In the genomic region with DNA sequence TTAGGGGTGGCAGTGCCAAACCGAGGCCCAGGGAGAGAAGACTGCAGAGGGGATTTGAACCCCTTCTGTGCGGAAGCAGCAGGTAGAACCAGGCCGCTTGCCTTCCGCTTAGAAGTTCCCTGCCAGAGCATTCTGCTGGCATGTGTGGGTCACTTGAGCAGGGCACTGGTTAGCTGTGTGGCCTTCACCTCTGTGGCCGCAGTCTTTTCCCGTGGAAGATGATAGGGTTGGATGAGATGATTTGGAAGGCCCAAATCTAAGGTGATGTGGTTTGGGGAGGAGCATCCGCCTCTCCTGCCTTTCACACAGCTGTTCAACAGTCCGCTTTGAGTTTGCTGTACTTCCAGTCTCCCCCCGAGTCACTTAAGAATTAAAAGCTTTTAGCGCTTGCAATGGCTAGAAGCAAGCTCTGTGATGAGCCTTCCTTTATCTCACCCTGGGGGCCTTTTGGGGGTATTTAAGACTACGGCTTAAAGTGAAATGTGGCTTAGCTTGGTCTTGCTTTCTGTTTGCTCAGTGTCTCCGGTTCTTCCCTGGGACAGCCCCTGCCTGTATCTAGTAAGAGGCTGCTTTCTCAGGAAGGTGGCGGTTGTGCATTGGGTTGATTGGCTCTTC, we compare ENCODE assay signal across 8 cellular contexts. TPM values are rescaled to one million over a fixed set of nuclear protein-coding genes. Genes with fewer than 3 reads are reported as not detected.
DNase-seq lines count a peak whose midpoint lies in the region; ATAC-seq and TF ChIP-seq lines count a peak whose summit lies in the region.

No MANE protein-coding gene starts in this region.

- no peaks in the 10 kb centered on the region for H3K9me3 Mint-ChIP-seq in Caco-2 (ENCODE audit: unreplicated experiment)
- peaks cover 0 to 8% (median 5%) of the 10 kb centered on the region in 7 donors for H3K9me3 Mint-ChIP-seq in naive B cell

- 39 to 42% methylated on average over 13 of the region's 13 CpGs for WGBS in ectodermal cell, 2 experiments

- DNase-seq in Caco-2 (no peak), naive B cell (peak; percentile 20), posterior vena cava (ENCODE audit: low spot score) (no peak)
- peak; percentile 17 for DNase-seq in activated CD4-positive, CD25-positive, alpha-beta regulatory T cell treated with anti-CD3 and anti-CD28 coated beads, Interleukin-2, amount 50 U/mL, for 16 hours (ENCODE audit: low read depth, low spot score)
- DNase-seq in stimulated activated naive CD4-positive, alpha-beta T cell treated with Interleukin-2 at 50 U/mL for 16 hours (lab: John Stamatoyannopoulos, UW) = peak; percentile 50

- H3K27ac ChIP-seq in HUES48 (ENCODE audit: low read depth, low read length) = peak overlapping the region; percentile 82
- no peak overlapping the region for H3K27ac ChIP-seq in ectodermal cell (ENCODE audit: insufficient read depth, low read depth, low read length, poor library complexity, severe bottlenecking)

- H3K36me3 Mint-ChIP-seq in Caco-2 (ENCODE audit: insufficient read depth, unreplicated experiment) (peaks cover 15% of the 10 kb centered on the region), naive B cell (peaks cover 14 to 16% of the 10 kb centered on the region in 2 donors)

- no peak for TF ChIP-seq CTCF in Caco-2 (IDR thresholded peaks at IDR 0.05; ENCODE audit: insufficient read depth in 1 of 2, low read depth in 1 of 2, low read length in 1 of 2, severe bottlenecking in 1 of 2, unreplicated experiment in 1 of 2)

- peaks cover 3% of the 10 kb centered on the region; the same call in 1 of the 2 replicates for H3K36me3 ChIP-seq in Caco-2 (ENCODE audit: control insufficient read depth, insufficient read depth, low read length)
- H3K36me3 ChIP-seq in HUES48 (ENCODE audit: control insufficient read depth, insufficient read depth, low read length) = peaks cover 30% of the 10 kb centered on the region
- no peaks in the 10 kb centered on the region for H3K36me3 ChIP-seq in ectodermal cell (ENCODE audit: control insufficient read depth, insufficient read depth, low read length)

- POLR2A ChIA-PET in Caco-2 (lab: Charles Lee) = no interaction called here

- BruUV-seq in Caco-2 (replicated peaks; lab: Mats Ljungman, UMichigan) = no TSS peak

- intact Hi-C loops in Caco-2 (cut with micrococcal nuclease; ENCODE audit: unreplicated experiment) (loop anchor here (2.0 kb wide), 1 partner anchor 53 kb away; no protein-coding TSS in a partner anchor), posterior vena cava (cut with DNase I) (no loop called here)

- H3K4me1 Mint-ChIP-seq in Caco-2 (ENCODE audit: low read depth, unreplicated experiment) = peaks cover 17% of the 10 kb centered on the region
- H3K4me1 Mint-ChIP-seq in naive B cell = peaks cover 27 to 38% (median 36%) of the 10 kb centered on the region in 3 donors

- H3K4me1 ChIP-seq in Caco-2 = peaks cover 7% of the 10 kb centered on the region; the same call in 1 of the 2 replicates
- peaks cover 6% of the 10 kb centered on the region; the same call in 1 of the 2 replicates for H3K4me1 ChIP-seq in HUES48 (ENCODE audit: control insufficient read depth, insufficient read depth, low read length)
- peaks cover 5% of the 10 kb centered on the region for H3K4me1 ChIP-seq in ectodermal cell (ENCODE audit: control insufficient read depth, insufficient read depth, low read length)

- H3K9me3 ChIP-seq in Caco-2 (no peaks in the 10 kb centered on the region; the same call in 1 of the 2 replicates), HUES48 (ENCODE audit: control insufficient read depth, insufficient read depth, low read length) (no peaks in the 10 kb centered on the region), ectodermal cell (ENCODE audit: control insufficient read depth, low read length) (no peaks in the 10 kb centered on the region)

- H3K4me3 ChIP-seq in Caco-2 (ENCODE audit: low read depth, low read length) (peak overlapping the region; percentile 75), HUES48 (ENCODE audit: low read depth, low read length) (peak overlapping the region; percentile 87), ectodermal cell (ENCODE audit: insufficient read depth, low read depth, low read length) (peak overlapping the region; percentile 97)

- peak overlapping the region; percentile 73 for H3K9ac ChIP-seq in HUES48 (ENCODE audit: low read depth, low read length)

- H3K4me3 Mint-ChIP-seq in Caco-2 (ENCODE audit: unreplicated experiment) (peak overlapping the region; percentile 73), naive B cell (peak overlapping the region; percentile 89 to 97 (median 95))

- H3K27me3 ChIP-seq in Caco-2 (replicated peaks; ENCODE audit: control insufficient read depth, insufficient read depth, low read length) = no peaks in the 10 kb centered on the region
- H3K27me3 ChIP-seq in HUES48 (ENCODE audit: control insufficient read depth, insufficient read depth, low read length) = no peaks in the 10 kb centered on the region
- no peaks in the 10 kb centered on the region for H3K27me3 ChIP-seq in ectodermal cell (ENCODE audit: control insufficient read depth, insufficient read depth, low read length, poor library complexity, severe bottlenecking)

- ATAC-seq in GM21360 (IDR thresholded peaks at IDR 0.05; ENCODE audit: unreplicated experiment) (peak; percentile 26), naive B cell (ENCODE audit: low read depth in 2 of 2) (peak; percentile 11 to 14)

- H3K27ac Mint-ChIP-seq in Caco-2 (ENCODE audit: unreplicated experiment) = peak overlapping the region; percentile 46
- H3K27ac Mint-ChIP-seq in naive B cell = peak overlapping the region; percentile 88 to 98 (median 96)

- CTCF ChIA-PET in Caco-2 (lab: Charles Lee) = interaction anchor here (1.5 kb wide), 1 partner anchor 52 kb away, joined by 3 read pairs; no protein-coding TSS in a partner anchor

- H3K27me3 Mint-ChIP-seq in Caco-2 (ENCODE audit: insufficient read depth, unreplicated experiment) (no peaks in the 10 kb centered on the region), naive B cell (no peaks in the 10 kb centered on the region)

RNA-seq across cellular contexts. Expression of a gene that starts 0.7 kb away (rescaled TPM):
- total RNA-seq in Caco-2 (2022) (40.0 and 40.8 TPM in 2 replicates), posterior vena cava (10 to 100 TPM; 24.0 to 27.9 TPM)
- 51.7 TPM for polyA plus RNA-seq in ectodermal cell (2013, experiment 1 of 4)
- 51.1 TPM for polyA plus RNA-seq in ectodermal cell (2013, experiment 2 of 4)
- polyA plus RNA-seq in ectodermal cell (2013, experiment 3 of 4) = 34.7 TPM
- 41.6 TPM for polyA plus RNA-seq in ectodermal cell (2013, experiment 4 of 4)
- polyA plus RNA-seq in naive B cell (ENCODE audit: low read depth in 6 of 6) = 10 to 100 TPM; 27.2 to 32.1 (median 28.9) TPM

Comparison
In these comparisons a context has a peak if more than half of its experiments do, and no peak if none do; other contexts are left out.
1. DNase-seq: peak in activated CD4-positive, CD25-positive, alpha-beta regulatory T cell treated with anti-CD3 and anti-CD28 coated beads, Interleukin-2, amount 50 U/mL, for 16 hours (single experiment), naive B cell (single experiment) and stimulated activated naive CD4-positive, alpha-beta T cell treated with Interleukin-2 at 50 U/mL for 16 hours (single experiment); none in Caco-2 (0 of 2) and posterior vena cava (single experiment).
2. Peak in every context shown above with its lines, with median percentiles within 50 percentile points of each other: H3K4me3 ChIP-seq.